Comparison of ENCODE assay signal across 19 cellular contexts in the genomic region with DNA sequence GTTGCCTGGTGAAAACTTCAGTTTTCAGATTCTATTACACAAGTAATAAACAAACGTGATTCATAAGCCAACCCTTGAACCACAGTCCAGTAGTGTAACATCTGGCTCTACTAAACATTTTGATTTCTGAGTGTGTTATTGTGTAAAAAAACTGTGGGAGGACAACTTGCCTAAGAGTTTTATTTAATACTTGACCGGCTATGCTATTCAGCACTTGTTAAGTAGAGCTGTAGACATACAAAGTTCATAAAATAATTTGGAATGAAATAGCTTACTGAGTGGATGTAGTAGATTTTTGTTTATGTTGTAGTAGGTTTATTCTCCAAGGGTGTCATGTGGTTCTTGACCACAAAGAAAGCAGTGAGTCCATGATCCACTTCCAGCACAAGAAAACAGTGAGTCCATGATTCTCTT. TPM values are rescaled to one million over a fixed set of nuclear protein-coding genes. Genes with fewer than 3 reads are reported as not detected.
DNase-seq lines count a peak whose midpoint lies in the region; ATAC-seq and TF ChIP-seq lines count a peak whose summit lies in the region.
"Had no signal": no experiment of that assay in that cellular context is flagged by ENCODE, and none has a peak within 500 bp of the region (broad histone marks: within the 10 kb centered on the region; RNA-seq: fewer than 3 reads in every experiment).

No MANE protein-coding gene starts in this region.

- peaks cover 31% of the 10 kb centered on the region for H3F3A ChIP-seq in GM23248 (ENCODE audit: insufficient read depth)

- H3K27ac ChIP-seq in GM23248 (peak overlapping the region; percentile 80), upper lobe of left lung (no peak overlapping the region)
- H3K27ac ChIP-seq: VCaP had no signal

- peak; percentile 84 for DNase-seq in GM23248
- peak; percentile 81 for DNase-seq in choroid plexus epithelial cell (ENCODE audit: low read depth)
- peak; percentile 44 for DNase-seq in left kidney (ENCODE audit: low read depth, low spot score)
- no peak for DNase-seq in upper lobe of left lung
- no peak for DNase-seq in NCI-H69 (lab: John Stamatoyannopoulos, UW)
- no peak for DNase-seq in posterior vena cava (ENCODE audit: low spot score)
- DNase-seq in middle frontal gyrus (ENCODE audit: extremely low spot score, low spot score), result no peak
- DNase-seq: activated CD8-positive, alpha-beta T cell treated with anti-CD3 and anti-CD28 coated beads, Interleukin-2, amount 10 ng/mL, durations not matched to agents 7 days and 5 days; dermis blood vessel endothelial cell; MG63; NCI-H2029 treated with DMSO at 0.1 percent for 48 hours; NCI-H524 treated with DMSO at 0.1 percent for 48 hours; Peyer's patch; stimulated activated naive B cell treated with anti-CD40 and anti-IgM and Interleukin-4, amounts not matched to agents 10 μg/mL and 1 μg/mL and 100 μg/mL, for 72 hours had no signal

- no peaks in the 10 kb centered on the region for H3K9me2 ChIP-seq in GM23248 (ENCODE audit: insufficient read depth)

- peak; percentile 50 to 60 for ATAC-seq in upper lobe of left lung (ENCODE audit: low FRiP score in 2 of 2)
- ATAC-seq: activated CD8-positive, alpha-beta T cell treated with anti-CD3 and anti-CD28 coated beads, Interleukin-2, amount 10 ng/mL, durations not matched to agents 7 days and 5 days had no signal

- H3K9ac ChIP-seq in GM23248, result no peak overlapping the region

- H4K20me1 ChIP-seq in GM23248 (ENCODE audit: insufficient read depth), result no peaks in the 10 kb centered on the region

- TF ChIP-seq POLR2A in upper lobe of left lung (IDR thresholded peaks at IDR 0.05), result no peak

- in situ Hi-C loops in GM23248 (cut with MboI), result no loop called here

- peak overlapping the region; percentile 16 for H3K4me2 ChIP-seq in GM23248 (ENCODE audit: unreplicated experiment)
- H3K4me2 ChIP-seq: smooth muscle cell had no signal

- H3K4me1 ChIP-seq in GM23248 (ENCODE audit: insufficient read depth) (peaks cover 39% of the 10 kb centered on the region), upper lobe of left lung (no peaks in the 10 kb centered on the region)
- H3K4me1 ChIP-seq: Peyer's patch, vagina had no signal

- TF ChIP-seq CTCF in choroid plexus epithelial cell (conservative IDR thresholded peaks at IDR 0.05; ENCODE audit: low read depth, low read length) (no peak), upper lobe of left lung (IDR thresholded peaks at IDR 0.05) (no peak)

- H3K36me3 ChIP-seq in GM23248 (ENCODE audit: low read depth), result no peaks in the 10 kb centered on the region
- no peaks in the 10 kb centered on the region for H3K36me3 ChIP-seq in upper lobe of left lung
- H3K36me3 ChIP-seq: esophagus muscularis mucosa, MG63, Peyer's patch, vagina had no signal

- H3K4me3 ChIP-seq in GM23248 (no peak overlapping the region), choroid plexus epithelial cell (ENCODE audit: low read depth, low read length) (no peak overlapping the region), upper lobe of left lung (no peak overlapping the region)
- H3K4me3 ChIP-seq: esophagus muscularis mucosa, MG63, Peyer's patch, smooth muscle cell, vagina had no signal

- no peaks in the 10 kb centered on the region for H3K27me3 ChIP-seq in GM23248 (replicated peaks; ENCODE audit: insufficient read depth)
- no peaks in the 10 kb centered on the region for H3K27me3 ChIP-seq in upper lobe of left lung
- H3K27me3 ChIP-seq: esophagus muscularis mucosa, MG63, Peyer's patch, vagina had no signal

- intact Hi-C loops in posterior vena cava (cut with DNase I), result no loop called here

- no peaks in the 10 kb centered on the region for H3K79me2 ChIP-seq in GM23248 (ENCODE audit: insufficient read depth)

- H2AFZ ChIP-seq in GM23248, result no peak overlapping the region

- no peaks in the 10 kb centered on the region for H3K9me3 ChIP-seq in GM23248 (ENCODE audit: low read depth)
- no peaks in the 10 kb centered on the region for H3K9me3 ChIP-seq in upper lobe of left lung
- H3K9me3 ChIP-seq: esophagus muscularis mucosa, MG63, Peyer's patch, vagina had no signal

- no peak for TF ChIP-seq EP300 in upper lobe of left lung (IDR thresholded peaks at IDR 0.05)

- WGBS in GM23248 (ENCODE audit: low coverage in 1 of 2, low lambda C conversion rate in 2 of 2, missing lambda C conversion rate in 2 of 2), 2 experiments, result 0% methylated on average over 2 of the region's 2 CpGs
- WGBS in upper lobe of left lung, 2 donors, result 56 to 68% methylated on average over 2 of the region's 2 CpGs

RNA-seq across cellular contexts. Expression of a gene that starts 17.4 kb away (rescaled TPM):
- 0.32 TPM in 1 of 2 replicates, not detected in the other for total RNA-seq in GM23248 (2014; rRNA removed; shearing (Covaris generic))
- polyA plus RNA-seq in GM23248 (2016; fragmentation: Nextera tagmentation; extraction: Ambion mirVana), result 0.18 and 0.24 TPM in 2 replicates
- total RNA-seq in upper lobe of left lung (under 1 TPM in 3 of 6 donors, not detected in 3; 0.17 to 0.40 (median 0.30) TPM), posterior vena cava (1 to 10 TPM; 1.5 to 3.7 TPM)
- total RNA-seq: activated CD8-positive, alpha-beta T cell treated with anti-CD3 and anti-CD28 coated beads, Interleukin-2, amount 10 ng/mL, durations not matched to agents 7 days and 5 days; HT1080 had no signal

RNA-seq across cellular contexts. Expression of a gene that starts 52.6 kb away (rescaled TPM):
- not detected in 2 replicates for total RNA-seq in GM23248 (2014; rRNA removed; shearing (Covaris generic))
- not detected in 2 replicates for polyA plus RNA-seq in GM23248 (2016; fragmentation: Nextera tagmentation; extraction: Ambion mirVana)
- total RNA-seq in upper lobe of left lung (not detected), posterior vena cava (not detected)
- total RNA-seq: activated CD8-positive, alpha-beta T cell treated with anti-CD3 and anti-CD28 coated beads, Interleukin-2, amount 10 ng/mL, durations not matched to agents 7 days and 5 days; esophagus muscularis mucosa; HT1080; Peyer's patch; smooth muscle cell; vagina had no signal
- polyA plus RNA-seq: smooth muscle cell had no signal

Comparison
In these comparisons a context has a peak if more than half of its experiments do, and no peak if none do; other contexts are left out.
1. DNase-seq: peak in GM23248 (single experiment), choroid plexus epithelial cell (single experiment) and left kidney (single experiment); none in upper lobe of left lung (0 of 2), NCI-H69 (single experiment), posterior vena cava (single experiment) and middle frontal gyrus (single experiment).